8 cellular contexts compared by ENCODE assay signal in genomic region chr3:107523361-107524213, GRCh38. TPM values are rescaled to one million over a fixed set of nuclear protein-coding genes. Genes with fewer than 3 reads are reported as not detected.
A peak's percentile ranks its signal among the peaks of the same experiment; 100 is the strongest.
DNase-seq lines count a peak whose midpoint lies in the region; ATAC-seq and TF ChIP-seq lines count a peak whose summit lies in the region.

No MANE protein-coding gene starts in this region.

- no peak for TF ChIP-seq CTCF in neutrophil (IDR thresholded peaks at IDR 0.05)
- no peak for TF ChIP-seq CTCF in upper lobe of right lung (IDR thresholded peaks at IDR 0.05)

- in situ Hi-C loops in Caki2 (cut with HindIII; ENCODE audit: low pct_unique_long_range_greater_than_20kb, low sequenced_read_pairs) = no loop called here

- H3K27me3 ChIP-seq in SJSA1 (replicated peaks) = no peaks in the 10 kb centered on the region
- H3K27me3 ChIP-seq in neutrophil = peaks cover 10% of the 10 kb centered on the region
- H3K27me3 ChIP-seq in upper lobe of right lung = no peaks in the 10 kb centered on the region

- H3K4me3 Mint-ChIP-seq in activated naive CD4-positive, alpha-beta T cell treated with anti-CD3 and anti-CD28 coated beads, Interleukin-2, amount 10 ng/mL, durations not matched to agents 7 days and 5 days = peak overlapping the region; percentile 99

- no peak overlapping the region; the same call in 1 of the 2 replicates for H3K27ac ChIP-seq in SJSA1
- peak overlapping the region; percentile 95 for H3K27ac ChIP-seq in neutrophil
- peak overlapping the region; percentile 91 for H3K27ac ChIP-seq in upper lobe of right lung

- no peaks in the 10 kb centered on the region for H3K9me3 ChIP-seq in SJSA1 (replicated peaks)
- no peaks in the 10 kb centered on the region for H3K9me3 ChIP-seq in neutrophil
- no peaks in the 10 kb centered on the region for H3K9me3 ChIP-seq in upper lobe of right lung

- peak overlapping the region; percentile 99 for H3K27ac Mint-ChIP-seq in activated naive CD4-positive, alpha-beta T cell treated with anti-CD3 and anti-CD28 coated beads, Interleukin-2, amount 10 ng/mL, durations not matched to agents 7 days and 5 days

- intact Hi-C loops in upper lobe of right lung (cut with DNase I) = no loop called here

- peaks cover 14% of the 10 kb centered on the region for H3K36me3 Mint-ChIP-seq in activated naive CD4-positive, alpha-beta T cell treated with anti-CD3 and anti-CD28 coated beads, Interleukin-2, amount 10 ng/mL, durations not matched to agents 7 days and 5 days

- H3K27me3 Mint-ChIP-seq in activated naive CD4-positive, alpha-beta T cell treated with anti-CD3 and anti-CD28 coated beads, Interleukin-2, amount 10 ng/mL, durations not matched to agents 7 days and 5 days = peaks cover 12% of the 10 kb centered on the region

- DNase-seq in Caki2 (ENCODE audit: low read depth) (peak; percentile 59), HK-2 (ENCODE audit: unreplicated experiment) (peak; percentile 69), SJSA1 (ENCODE audit: low read depth in 1 of 2, low spot score in 2 of 2) (peak; percentile 49 to 56), glomerular visceral epithelial cell (ENCODE audit: extremely low spot score) (peak; percentile 53), upper lobe of right lung (peak; percentile 84)
- peak; percentile 65 for DNase-seq in activated naive CD4-positive, alpha-beta T cell treated with anti-CD3 and anti-CD28 coated beads, Interleukin-2, amount 10 ng/mL, durations not matched to agents 7 days and 5 days

- H3K4me1 ChIP-seq in SJSA1 (replicated peaks) = peaks cover 10% of the 10 kb centered on the region
- peaks cover 16 to 20% of the 10 kb centered on the region in 2 experiments for H3K4me1 ChIP-seq in neutrophil (ENCODE audit: control insufficient read depth in 1 of 2, insufficient read depth in 1 of 2, low read depth in 1 of 2, low read length in 1 of 2)
- H3K4me1 ChIP-seq in upper lobe of right lung = peaks cover 8% of the 10 kb centered on the region

- H3K36me3 ChIP-seq in SJSA1 = peaks cover 15% of the 10 kb centered on the region
- no peaks in the 10 kb centered on the region for H3K36me3 ChIP-seq in neutrophil
- no peaks in the 10 kb centered on the region for H3K36me3 ChIP-seq in upper lobe of right lung

- CTCF ChIA-PET in activated naive CD4-positive, alpha-beta T cell treated with anti-CD3 and anti-CD28 coated beads, Interleukin-2, amount 10 ng/mL, durations not matched to agents 7 days and 5 days (lab: Charles Lee) = no interaction called here

- H3K4me1 Mint-ChIP-seq in activated naive CD4-positive, alpha-beta T cell treated with anti-CD3 and anti-CD28 coated beads, Interleukin-2, amount 10 ng/mL, durations not matched to agents 7 days and 5 days = peaks cover 24% of the 10 kb centered on the region

- peak overlapping the region; percentile 72 for H3K4me3 ChIP-seq in SJSA1
- peak overlapping the region; percentile 83 to 94 for H3K4me3 ChIP-seq in neutrophil (ENCODE audit: low read depth in 1 of 2, low read length in 1 of 2)
- H3K4me3 ChIP-seq in upper lobe of right lung = peak overlapping the region; percentile 75

- ATAC-seq in GM19468 (IDR thresholded peaks at IDR 0.05; ENCODE audit: extremely low read depth, unreplicated experiment) (peak; percentile 3), upper lobe of right lung (peak; percentile 72)

- H3K9me3 Mint-ChIP-seq in activated naive CD4-positive, alpha-beta T cell treated with anti-CD3 and anti-CD28 coated beads, Interleukin-2, amount 10 ng/mL, durations not matched to agents 7 days and 5 days = no peaks in the 10 kb centered on the region

RNA-seq across cellular contexts. Expression of gene BBX, which starts 0.8 kb away (rescaled TPM):
- total RNA-seq in Caki2 (2014; rRNA removed; shearing (Covaris generic); ENCODE audit: low replicate concordance) = 14.8 and 30.1 TPM in 2 replicates
- total RNA-seq in SJSA1 (2014; rRNA removed; shearing (Covaris generic)) = 34.2 and 42.0 TPM in 2 replicates
- 62.3 TPM for total RNA-seq in upper lobe of right lung
